ENCODE assay signal across 11 cellular contexts in genomic region chr12:57146925-57147640, GRCh38. TPM values are rescaled to one million over a fixed set of nuclear protein-coding genes. Genes with fewer than 3 reads are reported as not detected.
A peak's percentile ranks its signal among the peaks of the same experiment; 100 is the strongest.
DNase-seq lines count a peak whose midpoint lies in the region; ATAC-seq and TF ChIP-seq lines count a peak whose summit lies in the region.
"Had no signal": no experiment of that assay in that cellular context is flagged by ENCODE, and none has a peak within 500 bp of the region (broad histone marks: within the 10 kb centered on the region; RNA-seq: fewer than 3 reads in every experiment).

Gene LRP1-AS, minus strand, starts transcription at chr12:57147619.

- H3F3A ChIP-seq in MM.1S (ENCODE audit: insufficient read depth, low read length): no peaks in the 10 kb centered on the region

- no peak within 1 kb of the TSS for H3K4me3 Mint-ChIP-seq in CD4-positive, alpha-beta T cell
- H3K4me3 Mint-ChIP-seq: activated T-cell treated with anti-CD3 and anti-CD28 coated beads, Interleukin-2, amount 50 U/mL, for 72 hours had no signal

- TF ChIP-seq CTCF in coronary artery (IDR thresholded peaks at IDR 0.05) (no peak), thoracic aorta (IDR thresholded peaks at IDR 0.05) (no peak), MM.1S (IDR thresholded peaks at IDR 0.05; ENCODE audit: low read length) (no peak)
- TF ChIP-seq CTCF in CD4-positive, alpha-beta T cell (IDR thresholded peaks at IDR 0.05): no peak

- POLR2A ChIA-PET in CD4-positive, alpha-beta T cell (lab: Charles Lee): no interaction called here

- H3K9me3 ChIP-seq in muscle layer of duodenum (ENCODE audit: control insufficient read depth in 1 of 2, low read length in 2 of 2) (no peaks in the 10 kb centered on the region), thoracic aorta (no peaks in the 10 kb centered on the region), MM.1S (replicated peaks; ENCODE audit: insufficient read depth, low read length) (no peaks in the 10 kb centered on the region)
- H3K9me3 ChIP-seq in CD4-positive, alpha-beta T cell (ENCODE audit: control insufficient read depth, low read length): no peaks in the 10 kb centered on the region

- no peaks in the 10 kb centered on the region for H3K79me2 ChIP-seq in MM.1S (ENCODE audit: low read length)

- H3K9ac ChIP-seq in MM.1S (ENCODE audit: low read length): no peak within 1 kb of the TSS

- DNase-seq in NCI-H69 (lab: John Stamatoyannopoulos, UW) (peak; percentile 34), coronary artery (ENCODE audit: low spot score) (no peak), thoracic aorta (ENCODE audit: low spot score) (no peak), SW480 (ENCODE audit: low spot score) (no peak), MM.1S (no peak), NCI-H1694 treated with DMSO at 0.1 percent for 48 hours (lab: John Stamatoyannopoulos, UW) (no peak)
- no peak for DNase-seq in CD4-positive, alpha-beta T cell
- DNase-seq: activated T-cell treated with anti-CD3 and anti-CD28 coated beads, Interleukin-2, amount 50 U/mL, for 72 hours; foreskin keratinocyte had no signal

- H2AFZ ChIP-seq in MM.1S (ENCODE audit: low read length): no peak within 1 kb of the TSS

- H3K4me2 ChIP-seq in MM.1S (ENCODE audit: low read depth, low read length): no peak within 1 kb of the TSS

- ATAC-seq in thoracic aorta (ENCODE audit: insufficient number of reproducible peaks, low FRiP score, low read depth): no peak
- no peak for ATAC-seq in CD4-positive, alpha-beta T cell (ENCODE audit: poor library complexity)
- ATAC-seq: activated T-cell treated with anti-CD3 and anti-CD28 coated beads, Interleukin-2, amount 50 U/mL, for 72 hours; foreskin keratinocyte had no signal

- H3K4me1 ChIP-seq in muscle layer of duodenum (ENCODE audit: control insufficient read depth in 1 of 2, insufficient read depth in 2 of 2, low read length in 2 of 2): peaks cover 36 to 70% of the 10 kb centered on the region in 2 donors
- peaks cover 68 to 82% of the 10 kb centered on the region in 2 donors for H3K4me1 ChIP-seq in thoracic aorta (ENCODE audit: control insufficient read depth in 1 of 2, low read depth in 2 of 2)
- no peaks in the 10 kb centered on the region for H3K4me1 ChIP-seq in MM.1S (ENCODE audit: low read length)

- H4K20me1 ChIP-seq in MM.1S (ENCODE audit: insufficient read depth, low read length): no peaks in the 10 kb centered on the region

- H3K36me3 ChIP-seq in muscle layer of duodenum (ENCODE audit: control insufficient read depth in 1 of 2, insufficient read depth in 2 of 2, low read length in 2 of 2) (peaks cover 33 to 56% of the 10 kb centered on the region in 2 donors), thoracic aorta (peaks cover 33% of the 10 kb centered on the region), MM.1S (replicated peaks; ENCODE audit: insufficient read depth, low read length) (no peaks in the 10 kb centered on the region)

- peaks cover 6% of the 10 kb centered on the region for H3K4me1 Mint-ChIP-seq in CD4-positive, alpha-beta T cell (ENCODE audit: low read depth)

- CTCF ChIA-PET in CD4-positive, alpha-beta T cell (lab: Charles Lee): no interaction called here

- H3K4me3 ChIP-seq in coronary artery (peak within 1 kb of the TSS; percentile 36), muscle layer of duodenum (ENCODE audit: low read depth in 1 of 2, low read length in 2 of 2) (no peak within 1 kb of the TSS), thoracic aorta (peak within 1 kb of the TSS; percentile 17), MM.1S (ENCODE audit: low read length) (no peak within 1 kb of the TSS)

- H3K27ac Mint-ChIP-seq in CD4-positive, alpha-beta T cell: no peak within 1 kb of the TSS
- H3K27ac Mint-ChIP-seq: activated T-cell treated with anti-CD3 and anti-CD28 coated beads, Interleukin-2, amount 50 U/mL, for 72 hours had no signal

- intact Hi-C loops in CD4-positive, alpha-beta T cell (cut with DNase I, micrococcal nuclease): no loop called here

- H3K9me2 ChIP-seq in MM.1S (replicated peaks; ENCODE audit: insufficient read depth, low read length): no peaks in the 10 kb centered on the region

- no peaks in the 10 kb centered on the region for H3K9me3 Mint-ChIP-seq in CD4-positive, alpha-beta T cell
- H3K9me3 Mint-ChIP-seq: activated T-cell treated with anti-CD3 and anti-CD28 coated beads, Interleukin-2, amount 50 U/mL, for 72 hours had no signal

- H3K27ac ChIP-seq in coronary artery (peak within 1 kb of the TSS; percentile 40 to 94), muscle layer of duodenum (ENCODE audit: low read length) (peak within 1 kb of the TSS; percentile 91), thoracic aorta (peak within 1 kb of the TSS; percentile 96 to 97), MM.1S (ENCODE audit: low read length) (no peak within 1 kb of the TSS)
- no peak within 1 kb of the TSS for H3K27ac ChIP-seq in CD4-positive, alpha-beta T cell (ENCODE audit: low read depth, low read length)
- H3K27ac ChIP-seq: foreskin keratinocyte had no signal

- no peaks in the 10 kb centered on the region for H3K36me3 Mint-ChIP-seq in CD4-positive, alpha-beta T cell (ENCODE audit: low read depth)

- no peaks in the 10 kb centered on the region for H3K27me3 ChIP-seq in muscle layer of duodenum (ENCODE audit: low read depth, low read length)
- no peaks in the 10 kb centered on the region for H3K27me3 ChIP-seq in thoracic aorta (replicated peaks; ENCODE audit: insufficient read depth)
- no peaks in the 10 kb centered on the region for H3K27me3 ChIP-seq in CD4-positive, alpha-beta T cell (ENCODE audit: control insufficient read depth, insufficient read depth, low read length)
- H3K27me3 ChIP-seq in MM.1S (replicated peaks; ENCODE audit: insufficient read depth, low read length): no peaks in the 10 kb centered on the region
- H3K27me3 ChIP-seq: foreskin keratinocyte had no signal

- H3K27me3 Mint-ChIP-seq in CD4-positive, alpha-beta T cell: no peaks in the 10 kb centered on the region

RNA-seq across cellular contexts. Expression of gene LRP1-AS, which starts in this region (rescaled TPM):
- total RNA-seq in thoracic aorta: not detected
- total RNA-seq in CD4-positive, alpha-beta T cell: not detected
- total RNA-seq: activated T-cell treated with anti-CD3 and anti-CD28 coated beads, Interleukin-2, amount 50 U/mL, for 72 hours; bronchial epithelial cell; foreskin keratinocyte had no signal

Comparison
In these comparisons a context has a peak if more than half of its experiments do, and no peak if none do; other contexts are left out.
1. H3K27ac ChIP-seq: peak in coronary artery (2 of 2), muscle layer of duodenum (single experiment) and thoracic aorta (2 of 2); none in CD4-positive, alpha-beta T cell (single experiment) and MM.1S (single experiment).
2. H3K4me3 ChIP-seq: peak in coronary artery (single experiment) and thoracic aorta (single experiment); none in muscle layer of duodenum (0 of 2) and MM.1S (single experiment).